8 cellular contexts compared by ENCODE assay signal in the genomic region with DNA sequence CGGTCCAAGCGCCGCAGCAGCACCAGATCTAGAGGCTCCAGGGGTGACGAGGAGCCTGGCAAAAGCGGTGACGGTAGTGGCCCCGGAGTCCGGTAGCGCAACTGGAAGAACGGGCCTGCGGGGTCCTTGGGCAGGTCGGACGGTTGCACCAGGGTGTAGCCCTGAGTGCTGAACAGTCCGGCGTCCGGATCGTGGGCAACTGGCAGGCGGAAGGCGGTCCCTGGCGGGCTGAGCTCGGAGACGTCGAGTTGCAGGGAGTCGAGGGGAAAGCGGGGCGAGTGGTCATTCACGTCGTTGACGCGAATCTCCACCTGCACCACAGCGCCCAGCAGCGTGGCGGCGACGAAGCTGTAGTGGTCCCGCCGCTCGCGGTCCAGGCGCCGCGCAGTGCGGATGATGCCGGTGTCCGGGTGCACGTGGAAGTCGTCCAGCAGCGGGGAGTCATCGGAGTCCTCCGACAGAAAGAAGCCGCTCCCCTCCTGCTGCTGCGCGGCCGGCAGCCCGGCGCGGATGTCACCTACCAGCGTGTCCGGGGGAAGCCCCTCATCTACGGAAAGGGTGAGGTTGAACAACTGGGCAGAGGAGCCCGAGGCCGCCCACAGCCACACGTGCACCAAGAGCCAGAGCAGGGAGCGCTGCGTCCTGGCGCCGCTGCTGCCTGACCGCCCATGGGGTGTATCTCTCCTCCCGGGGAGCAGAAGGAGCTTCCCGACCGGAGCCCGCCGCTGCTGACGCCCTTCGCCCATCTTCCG. TPM values are rescaled to one million over a fixed set of nuclear protein-coding genes. Genes with fewer than 3 reads are reported as not detected.
DNase-seq lines count a peak whose midpoint lies in the region; ATAC-seq and TF ChIP-seq lines count a peak whose summit lies in the region.

No MANE protein-coding gene starts in this region.

- H3K4me1 ChIP-seq in ES-I3 (ENCODE audit: insufficient read depth, low read length) = no peaks in the 10 kb centered on the region
- H3K4me1 ChIP-seq in HUES64 (ENCODE audit: insufficient read depth, low read length) = no peaks in the 10 kb centered on the region
- no peaks in the 10 kb centered on the region for H3K4me1 ChIP-seq in effector memory CD4-positive, alpha-beta T cell (ENCODE audit: control insufficient read depth, insufficient read depth, low read length, poor library complexity, severe bottlenecking)

- intact Hi-C loops in lower leg skin (cut with DNase I; ENCODE audit: low total_unique reads) = no loop called here

- TF ChIP-seq POLR2A in lower leg skin (IDR thresholded peaks at IDR 0.05) = no peak

- 3% methylated on average over 76 of the region's 76 CpGs for WGBS in HUES64
- WGBS in lower leg skin, 2 donors = 2 to 20% methylated on average over 2 to 39 of the region's 76 CpGs

- H3K4me3 ChIP-seq in HUES64 (ENCODE audit: low read length) = peak overlapping the region; percentile 64
- peak overlapping the region; percentile 10 for H3K4me3 ChIP-seq in effector memory CD4-positive, alpha-beta T cell (ENCODE audit: insufficient read depth, low read depth, low read length, poor library complexity, severe bottlenecking)
- H3K4me3 ChIP-seq in lower leg skin (ENCODE audit: low read depth, poor library complexity, severe bottlenecking) = no peak overlapping the region

- ATAC-seq in GM21390 (IDR thresholded peaks at IDR 0.05; ENCODE audit: unreplicated experiment) = peak; percentile 54
- ATAC-seq in naive thymus-derived CD8-positive, alpha-beta T cell = peak; percentile 26 to 42

- DNase-seq in effector memory CD4-positive, alpha-beta T cell = no peak
- peak in 1 of 10 donors; percentile 21 for DNase-seq in naive thymus-derived CD8-positive, alpha-beta T cell
- DNase-seq in lower leg skin (ENCODE audit: low spot score in 2 of 2) (no peak), NCI-H510A (lab: John Stamatoyannopoulos, UW) (no peak), HPDE6-E6E7 (ENCODE audit: extremely low spot score) (no peak)

- peaks cover 2 to 7% (median 2%) of the 10 kb centered on the region in 3 donors for H3K36me3 Mint-ChIP-seq in naive thymus-derived CD8-positive, alpha-beta T cell

- H3K4me3 Mint-ChIP-seq in naive thymus-derived CD8-positive, alpha-beta T cell = peak overlapping the region; percentile 59 to 83 (median 78)

- TF ChIP-seq CTCF in lower leg skin (IDR thresholded peaks at IDR 0.05) = no peak

- H3K9me3 ChIP-seq in ES-I3 (ENCODE audit: control insufficient read depth, insufficient read depth, low read length) (no peaks in the 10 kb centered on the region), HUES64 (ENCODE audit: insufficient read depth, low read depth, low read length) (no peaks in the 10 kb centered on the region)
- H3K9me3 ChIP-seq in effector memory CD4-positive, alpha-beta T cell (ENCODE audit: control insufficient read depth, low read length) = no peaks in the 10 kb centered on the region

- POLR2A ChIA-PET in naive thymus-derived CD8-positive, alpha-beta T cell (lab: Charles Lee) = no interaction called here

- peaks cover 0 to 6% (median 0%) of the 10 kb centered on the region in 9 donors for H3K9me3 Mint-ChIP-seq in naive thymus-derived CD8-positive, alpha-beta T cell

- H3K27ac Mint-ChIP-seq in naive thymus-derived CD8-positive, alpha-beta T cell = no peak overlapping the region

- H3K9ac ChIP-seq in ES-I3 (ENCODE audit: low read depth, low read length) (peak overlapping the region; percentile 61), HUES64 (ENCODE audit: low read depth, low read length) (no peak overlapping the region)

- peaks cover 41 to 80% (median 50%) of the 10 kb centered on the region in 5 donors for H3K27me3 Mint-ChIP-seq in naive thymus-derived CD8-positive, alpha-beta T cell

- H3K36me3 ChIP-seq in ES-I3 (ENCODE audit: insufficient read depth, low read length) = no peaks in the 10 kb centered on the region
- H3K36me3 ChIP-seq in HUES64 (ENCODE audit: insufficient read depth, low read length) = no peaks in the 10 kb centered on the region
- no peaks in the 10 kb centered on the region for H3K36me3 ChIP-seq in effector memory CD4-positive, alpha-beta T cell (ENCODE audit: control insufficient read depth, insufficient read depth, low read length)

- peaks cover 5 to 20% (median 19%) of the 10 kb centered on the region in 4 donors for H3K4me1 Mint-ChIP-seq in naive thymus-derived CD8-positive, alpha-beta T cell

- peaks cover 85% of the 10 kb centered on the region for H3K27me3 ChIP-seq in HUES64 (ENCODE audit: insufficient read depth, low read length)
- H3K27me3 ChIP-seq in effector memory CD4-positive, alpha-beta T cell (replicated peaks; ENCODE audit: control insufficient read depth, insufficient read depth, low read length, poor library complexity, severe bottlenecking) = peaks cover 12% of the 10 kb centered on the region

- no peak overlapping the region for H3K27ac ChIP-seq in HUES64 (ENCODE audit: low read depth, low read length)
- no peak overlapping the region for H3K27ac ChIP-seq in effector memory CD4-positive, alpha-beta T cell (ENCODE audit: insufficient read depth, low read length, poor library complexity, severe bottlenecking)

RNA-seq across cellular contexts. Expression of gene DCHS2, which starts 0.8 kb away (rescaled TPM):
- polyA plus RNA-seq in HUES64 (2013, experiment 1 of 2) = 0.30 TPM
- polyA plus RNA-seq in HUES64 (2013, experiment 2 of 2) = 0.44 TPM
- total RNA-seq in naive thymus-derived CD8-positive, alpha-beta T cell = not detected
- polyA plus RNA-seq in naive thymus-derived CD8-positive, alpha-beta T cell = not detected
- under 1 TPM; 0.27 to 0.84 (median 0.38) TPM for total RNA-seq in lower leg skin

RNA-seq across cellular contexts. Expression of gene PLRG1, which starts 59.4 kb away (rescaled TPM):
- 80.5 TPM for polyA plus RNA-seq in HUES64 (2013, experiment 1 of 2)
- 68.7 TPM for polyA plus RNA-seq in HUES64 (2013, experiment 2 of 2)
- total RNA-seq in naive thymus-derived CD8-positive, alpha-beta T cell = 10 to 100 TPM; 90.4 to 92.4 TPM
- polyA plus RNA-seq in naive thymus-derived CD8-positive, alpha-beta T cell = 10 to 100 TPM; 86.2 to 92.3 (median 89.3) TPM
- 10 to 100 TPM; 30.3 to 42.4 (median 31.9) TPM for total RNA-seq in lower leg skin
